Comparison of ENCODE assay signal across 8 cellular contexts in genomic region chr15:40440300-40441011, GRCh38. TPM values are rescaled to one million over a fixed set of nuclear protein-coding genes. Genes with fewer than 3 reads are reported as not detected.
A peak's percentile ranks its signal among the peaks of the same experiment; 100 is the strongest.
DNase-seq lines count a peak whose midpoint lies in the region; ATAC-seq and TF ChIP-seq lines count a peak whose summit lies in the region.

Gene BAHD1 (plus strand): TSS chr15:40440953. CDS start chr15:40458465, 17,512 bp downstream.

- 1% methylated on average over 34 to 38 of the region's 54 CpGs for WGBS in lower leg skin, 2 donors

- H3K4me3 ChIP-seq in dorsolateral prefrontal cortex (peak within 1 kb of the TSS; percentile 52 to 94 (median 83)), lower leg skin (ENCODE audit: low read depth, poor library complexity, severe bottlenecking) (peak within 1 kb of the TSS; percentile 88)

- peak in 38 of 56 donors; percentile 10 to 56 (median 32) for TF ChIP-seq CTCF in dorsolateral prefrontal cortex (IDR thresholded peaks at IDR 0.05 in 54 of 56, conservative IDR thresholded peaks at IDR 0.05 in 2 of 56; ENCODE audit: low read depth in 1 of 56, partially characterized antibody in 56 of 56)
- no peak for TF ChIP-seq CTCF in lower leg skin (IDR thresholded peaks at IDR 0.05)

- TF ChIP-seq POLR2A in lower leg skin (IDR thresholded peaks at IDR 0.05) = no peak

- peaks cover 0 to 12% (median 0%) of the 10 kb centered on the region in 45 donors for H3K27me3 ChIP-seq in dorsolateral prefrontal cortex

- DNase-seq in CD1c-positive myeloid dendritic cell (ENCODE audit: extremely low spot score) (peak; percentile 95), NCI-H82 (lab: John Stamatoyannopoulos, UW) (peak; percentile 98), dorsolateral prefrontal cortex (peak; percentile 95 to 100 (median 98)), lower leg skin (ENCODE audit: low spot score in 2 of 2) (peak; percentile 96 to 99)
- peak; percentile 96 to 97 for DNase-seq in activated CD4-positive, alpha-beta T cell treated with anti-CD3 and anti-CD28 coated beads, Interleukin-2, amount 50 U/mL, for 48 hours
- DNase-seq in stimulated activated CD4-positive, alpha-beta T cell treated with anti-CD3 and anti-CD28 coated beads, Interleukin-4, amount 100 ng/mL, for 48 hours (ENCODE audit: low read depth in 2 of 2) = peak; percentile 93 to 95

- peak within 1 kb of the TSS in 43 of 59 donors; percentile 5 to 90 (median 66) for H3K27ac ChIP-seq in dorsolateral prefrontal cortex

- ATAC-seq in GM19397 (IDR thresholded peaks at IDR 0.05; ENCODE audit: unreplicated experiment) (peak; percentile 89), HG03571 (IDR thresholded peaks at IDR 0.05; ENCODE audit: unreplicated experiment) (peak; percentile 88)

- intact Hi-C loops in dorsolateral prefrontal cortex (cut with DNase I) (loop anchor here in 1 of 2 donors (10.0 kb wide), 1 partner anchor 124 kb away; the partner anchor contains the start of genes CCDC32 and RPUSD2), lower leg skin (cut with DNase I; ENCODE audit: low total_unique reads) (no loop called here)

RNA-seq across cellular contexts. Expression of gene BAHD1, which starts in this region (rescaled TPM):
- total RNA-seq in dorsolateral prefrontal cortex (10 to 100 TPM; 16.2 to 33.8 (median 21.3) TPM), lower leg skin (10 to 100 TPM; 12.8 to 18.5 (median 16.2) TPM)

Comparison
In these comparisons a context has a peak if more than half of its experiments do, and no peak if none do; other contexts are left out.
1. Peak in every context shown above with its lines: DNase-seq, ATAC-seq, H3K4me3 ChIP-seq and H3K27ac ChIP-seq.
2. CTCF ChIP-seq: peak in dorsolateral prefrontal cortex (38 of 56); none in lower leg skin (0 of 3).